2 cellular contexts compared by ENCODE assay signal in genomic region chr2:224927011-224927410, GRCh38.
TF ChIP-seq lines count a peak whose summit lies in the region.

No MANE protein-coding gene starts in this region.

TF ChIP-seq in GM23338, 12 proteins besides CTCF, POLR2A, EP300 and RAD21:
- TF ChIP-seq ZNF462 (CRISPR knock-in tag; IDR thresholded peaks at IDR 0.05) (no peak), POLR2AphosphoS5 (IDR thresholded peaks at IDR 0.05; ENCODE audit: low read depth) (no peak), ZNF114 (CRISPR knock-in tag; IDR thresholded peaks at IDR 0.05) (no peak), ZNF331 (CRISPR knock-in tag; IDR thresholded peaks at IDR 0.05; ENCODE audit: low read depth) (no peak), EZH2phosphoT487 (IDR thresholded peaks at IDR 0.05; ENCODE audit: unreplicated experiment) (no peak), REST (IDR thresholded peaks at IDR 0.05; ENCODE audit: unreplicated experiment) (no peak), CREB1 (CRISPR knock-in tag; IDR thresholded peaks at IDR 0.05; ENCODE audit: low read depth) (no peak), NANOG (IDR thresholded peaks at IDR 0.05; ENCODE audit: borderline replicate concordance) (no peak), STAT1 (IDR thresholded peaks at IDR 0.05; ENCODE audit: unreplicated experiment) (no peak), ETS1 (IDR thresholded peaks at IDR 0.05) (no peak), JUNB (IDR thresholded peaks at IDR 0.05; ENCODE audit: unreplicated experiment) (no peak), EZH2 (IDR thresholded peaks at IDR 0.05; ENCODE audit: low read depth, unreplicated experiment) (no peak)

TF ChIP-seq in GM12878, 131 proteins besides CTCF, POLR2A, EP300 and RAD21 (continued from another document):
- TF ChIP-seq MYB (IDR thresholded peaks at IDR 0.05; ENCODE audit: borderline replicate concordance, low read depth, low read length) (no peak), E4F1 (IDR thresholded peaks at IDR 0.05; ENCODE audit: borderline replicate concordance, partially characterized antibody) (no peak), CHD2 (IDR thresholded peaks at IDR 0.05; ENCODE audit: borderline replicate concordance, low read depth, low read length) (no peak), CHD1 (IDR thresholded peaks at IDR 0.05; ENCODE audit: low read depth, low read length) (no peak), TAF1 (IDR thresholded peaks at IDR 0.05; ENCODE audit: borderline replicate concordance, low read depth, low read length) (no peak), CBX3 (IDR thresholded peaks at IDR 0.05; ENCODE audit: borderline replicate concordance, low read depth) (no peak), E2F8 (IDR thresholded peaks at IDR 0.05; ENCODE audit: low read depth, partially characterized antibody) (no peak)
